ENCODE assay signal across 10 cellular contexts in genomic region chr17:50565559-50566350, GRCh38. TPM values are rescaled to one million over a fixed set of nuclear protein-coding genes. Genes with fewer than 3 reads are reported as not detected.
DNase-seq lines count a peak whose midpoint lies in the region; ATAC-seq and TF ChIP-seq lines count a peak whose summit lies in the region.
"Had no signal": no experiment of that assay in that cellular context is flagged by ENCODE, and none has a peak within 500 bp of the region (broad histone marks: within the 10 kb centered on the region; RNA-seq: fewer than 3 reads in every experiment).

No MANE protein-coding gene starts in this region.

- peak overlapping the region; percentile 78 for H3K4me2 ChIP-seq in GM23248 (ENCODE audit: unreplicated experiment)

- H3K9me3 Mint-ChIP-seq in neural crest cell, result no peaks in the 10 kb centered on the region

- H3K9ac ChIP-seq in GM23248, result peak overlapping the region; percentile 71

- no peak for TF ChIP-seq CTCF in neural crest cell (conservative IDR thresholded peaks at IDR 0.05)
- no peak for TF ChIP-seq CTCF in testis (IDR thresholded peaks at IDR 0.05)
- TF ChIP-seq CTCF in thyroid gland (IDR thresholded peaks at IDR 0.05), result no peak

- DNase-seq in GM23248 (peak; percentile 42), NCI-H2171 (lab: John Stamatoyannopoulos, UW) (peak; percentile 30), cerebellar cortex (ENCODE audit: low spot score) (peak; percentile 95), neural crest cell (ENCODE audit: low read depth, low spot score) (peak; percentile 31), testis (no peak), SIG-M5 treated with dmso at 0.1 percent for 504 hours (lab: John Stamatoyannopoulos, UW; ENCODE audit: unreplicated experiment) (no peak), thyroid gland (no peak)
- DNase-seq: activated T-cell treated with anti-CD3 and anti-CD28 coated beads, Interleukin-2, amount 50 U/mL, for 48 hours had no signal

- WGBS in GM23248 (ENCODE audit: low coverage in 1 of 2, low lambda C conversion rate in 2 of 2, missing lambda C conversion rate in 2 of 2), 2 experiments, result 38 to 39% methylated on average over 7 of the region's 7 CpGs
- 62 to 65% methylated on average over 7 of the region's 7 CpGs for WGBS in testis, 2 donors
- WGBS in thyroid gland, 2 donors, result 39 to 40% methylated on average over 7 of the region's 7 CpGs

- H3K27me3 ChIP-seq in GM23248 (replicated peaks; ENCODE audit: insufficient read depth) (peaks cover 6% of the 10 kb centered on the region), testis (no peaks in the 10 kb centered on the region), thyroid gland (peaks cover 8% of the 10 kb centered on the region)

- peaks cover 40% of the 10 kb centered on the region for H3K4me1 Mint-ChIP-seq in neural crest cell

- no peaks in the 10 kb centered on the region for H3K9me2 ChIP-seq in GM23248 (ENCODE audit: insufficient read depth)

- in situ Hi-C loops in GM23248 (cut with MboI), result no loop called here

- H3K27ac ChIP-seq in GM23248 (peak overlapping the region; percentile 76; the same call in 1 of the 2 replicates), testis (no peak overlapping the region), thyroid gland (no peak overlapping the region)

- H3K9me3 ChIP-seq in GM23248 (ENCODE audit: low read depth) (no peaks in the 10 kb centered on the region), testis (no peaks in the 10 kb centered on the region), thyroid gland (no peaks in the 10 kb centered on the region)

- TF ChIP-seq POLR2A in testis (IDR thresholded peaks at IDR 0.05), result no peak
- no peak for TF ChIP-seq POLR2A in thyroid gland (IDR thresholded peaks at IDR 0.05)

- H3K27me3 Mint-ChIP-seq in neural crest cell (ENCODE audit: low read depth), result peaks cover 67% of the 10 kb centered on the region

- peaks cover 3% of the 10 kb centered on the region; the same call in 1 of the 2 replicates for H3F3A ChIP-seq in GM23248 (ENCODE audit: insufficient read depth)

- H3K4me1 ChIP-seq in GM23248 (ENCODE audit: insufficient read depth) (peaks cover 8% of the 10 kb centered on the region), testis (peaks cover 15% of the 10 kb centered on the region), thyroid gland (peaks cover 20 to 25% of the 10 kb centered on the region in 2 donors)

- H3K36me3 ChIP-seq in GM23248 (ENCODE audit: low read depth) (no peaks in the 10 kb centered on the region), testis (ENCODE audit: low read depth, missing control alignments) (no peaks in the 10 kb centered on the region), thyroid gland (no peaks in the 10 kb centered on the region)

- no peaks in the 10 kb centered on the region for H3K79me2 ChIP-seq in GM23248 (ENCODE audit: insufficient read depth)

- peak overlapping the region; percentile 69 for H2AFZ ChIP-seq in GM23248

- H3K4me3 ChIP-seq in GM23248 (no peak overlapping the region), testis (no peak overlapping the region), thyroid gland (replicated peaks in 1 of 3) (no peak overlapping the region)

- H4K20me1 ChIP-seq in GM23248 (ENCODE audit: insufficient read depth), result no peaks in the 10 kb centered on the region

- no peak for ATAC-seq in GM19023 (IDR thresholded peaks at IDR 0.05; ENCODE audit: unreplicated experiment)
- ATAC-seq: Panc1 had no signal

- H3K4me3 Mint-ChIP-seq in neural crest cell, result peak overlapping the region; percentile 64

- H3K36me3 Mint-ChIP-seq in neural crest cell (ENCODE audit: low read depth), result no peaks in the 10 kb centered on the region

- H3K27ac Mint-ChIP-seq in neural crest cell (ENCODE audit: unreplicated experiment), result peak overlapping the region; percentile 7

- intact Hi-C loops in testis (cut with DNase I; ENCODE audit: low total_unique reads) (no loop called here), thyroid gland (cut with DNase I) (no loop called here)

RNA-seq across cellular contexts. Expression of gene CACNA1G, which starts 5.2 kb away (rescaled TPM):
- 0.13 and 0.97 TPM in 2 replicates for total RNA-seq in GM23248 (2014; rRNA removed; shearing (Covaris generic))
- polyA plus RNA-seq in GM23248 (2016; fragmentation: Nextera tagmentation; extraction: Ambion mirVana) (0.06 and 0.16 TPM in 2 replicates), testis (ENCODE audit: insufficient read depth, low read depth, low replicate concordance) (1.7 TPM)
- total RNA-seq in neural crest cell (1.1 TPM in 2 replicates), testis (1 to 10 TPM; 1.3 to 1.7 TPM), thyroid gland (1 to 10 TPM in 1 of 4 donors, under 1 TPM in 3; 0.13 to 3.3 (median 0.52) TPM)

RNA-seq across cellular contexts. Expression of gene SPATA20, which starts 18.8 kb away (rescaled TPM):
- total RNA-seq in GM23248 (2014; rRNA removed; shearing (Covaris generic)), result 146 TPM in 2 replicates
- polyA plus RNA-seq in GM23248 (2016; fragmentation: Nextera tagmentation; extraction: Ambion mirVana), result 89.9 and 91.2 TPM in 2 replicates
- 24.4 and 25.8 TPM in 2 replicates for total RNA-seq in neural crest cell
- total RNA-seq in testis, result 100 to 1,000 TPM; 207 to 338 TPM
- 264 TPM for polyA plus RNA-seq in testis (ENCODE audit: insufficient read depth, low read depth, low replicate concordance)
- 100 to 1,000 TPM in 3 of 4 donors, 10 to 100 TPM in 1; 94.9 to 177 (median 125) TPM for total RNA-seq in thyroid gland

RNA-seq across cellular contexts. Expression of gene EPN3, which starts 33.2 kb away (rescaled TPM):
- not detected in 2 replicates for total RNA-seq in GM23248 (2014; rRNA removed; shearing (Covaris generic))
- polyA plus RNA-seq in GM23248 (2016; fragmentation: Nextera tagmentation; extraction: Ambion mirVana) (0.13 TPM in 1 of 2 replicates, not detected in the other), testis (ENCODE audit: insufficient read depth, low read depth, low replicate concordance) (6.3 TPM)
- total RNA-seq in neural crest cell (0.11 TPM in 1 of 2 replicates, not detected in the other), testis (1 to 10 TPM; 4.9 to 6.3 TPM), thyroid gland (10 to 100 TPM in 1 of 4 donors, 1 to 10 TPM in 1, under 1 TPM in 1, not detected in 1; 0.63 to 31.6 (median 3.5) TPM)

RNA-seq across cellular contexts. Expression of gene MYCBPAP, which starts 57.5 kb away (rescaled TPM):
- 0.32 and 0.89 TPM in 2 replicates for total RNA-seq in GM23248 (2014; rRNA removed; shearing (Covaris generic))
- polyA plus RNA-seq in GM23248 (2016; fragmentation: Nextera tagmentation; extraction: Ambion mirVana) (0.79 and 1.4 TPM in 2 replicates), testis (ENCODE audit: insufficient read depth, low read depth, low replicate concordance) (315 TPM)
- total RNA-seq in neural crest cell (1.2 and 1.7 TPM in 2 replicates), testis (10 to 100 TPM; 75.9 to 91.7 TPM), thyroid gland (1 to 10 TPM in 3 of 4 donors, under 1 TPM in 1; 0.78 to 3.2 (median 1.6) TPM)

Comparison
In these comparisons a context has a peak if more than half of its experiments do, and no peak if none do; other contexts are left out.
1. DNase-seq: peak in GM23248 (single experiment), NCI-H2171 (single experiment), cerebellar cortex (single experiment) and neural crest cell (single experiment); none in testis (single experiment), SIG-M5 treated with dmso at 0.1 percent for 504 hours (single experiment) and thyroid gland (0 of 2).